8 cellular contexts compared by ENCODE assay signal in the genomic region with DNA sequence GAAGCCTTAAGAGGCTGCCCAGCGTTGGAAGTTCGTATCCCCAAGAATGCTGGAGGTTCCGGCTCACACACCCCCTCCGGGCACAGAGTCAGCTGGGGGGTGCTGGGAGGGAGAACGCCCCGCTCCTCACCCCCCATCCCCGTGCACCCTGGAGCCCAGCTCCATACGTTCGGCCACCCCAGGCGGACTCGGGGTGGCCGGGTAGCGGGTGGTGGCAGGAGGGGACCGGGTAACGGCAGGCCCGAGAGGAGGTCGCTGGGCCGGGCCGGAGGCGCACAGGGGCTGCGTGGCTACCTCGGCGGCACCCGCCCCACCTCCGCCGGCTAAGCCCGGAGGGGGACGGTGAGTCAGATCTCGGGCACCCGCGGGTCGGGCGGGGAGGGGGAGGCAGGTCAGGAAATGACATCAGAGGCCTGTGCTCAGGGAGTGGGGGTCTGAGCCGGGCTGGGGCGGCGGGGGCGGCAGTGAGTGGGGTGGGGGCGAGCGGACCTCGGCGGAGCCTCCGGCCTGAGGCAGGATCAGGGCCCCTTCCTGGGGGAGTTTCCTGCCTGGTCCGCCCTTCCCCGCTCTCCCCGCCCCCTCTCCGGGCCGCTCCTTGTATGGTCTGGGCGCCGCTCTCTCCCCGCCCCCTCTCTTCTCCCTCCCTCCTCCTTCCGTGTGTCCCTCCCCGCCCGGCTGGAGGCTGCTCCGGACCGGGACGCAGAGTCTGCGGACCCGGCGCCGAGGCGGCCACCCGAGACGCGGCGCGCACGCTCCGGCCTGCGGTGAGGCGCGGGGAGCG. TPM values are rescaled to one million over a fixed set of nuclear protein-coding genes. Genes with fewer than 3 reads are reported as not detected.
DNase-seq lines count a peak whose midpoint lies in the region; TF ChIP-seq lines count a peak whose summit lies in the region.

A gene with protein sequence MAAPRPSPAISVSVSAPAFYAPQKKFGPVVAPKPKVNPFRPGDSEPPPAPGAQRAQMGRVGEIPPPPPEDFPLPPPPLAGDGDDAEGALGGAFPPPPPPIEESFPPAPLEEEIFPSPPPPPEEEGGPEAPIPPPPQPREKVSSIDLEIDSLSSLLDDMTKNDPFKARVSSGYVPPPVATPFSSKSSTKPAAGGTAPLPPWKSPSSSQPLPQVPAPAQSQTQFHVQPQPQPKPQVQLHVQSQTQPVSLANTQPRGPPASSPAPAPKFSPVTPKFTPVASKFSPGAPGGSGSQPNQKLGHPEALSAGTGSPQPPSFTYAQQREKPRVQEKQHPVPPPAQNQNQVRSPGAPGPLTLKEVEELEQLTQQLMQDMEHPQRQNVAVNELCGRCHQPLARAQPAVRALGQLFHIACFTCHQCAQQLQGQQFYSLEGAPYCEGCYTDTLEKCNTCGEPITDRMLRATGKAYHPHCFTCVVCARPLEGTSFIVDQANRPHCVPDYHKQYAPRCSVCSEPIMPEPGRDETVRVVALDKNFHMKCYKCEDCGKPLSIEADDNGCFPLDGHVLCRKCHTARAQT (plus strand): TSS at position 700 of the 781 bp plus-strand sequence. CDS start 227 bp downstream, outside the sequence.

- H3K27me3 ChIP-seq in H7 (ENCODE audit: control insufficient read depth, insufficient read depth, low read length) (no peaks in the 10 kb centered on the region), Loucy (ENCODE audit: insufficient read depth, low read length, poor library complexity, severe bottlenecking) (peaks cover 6% of the 10 kb centered on the region), SK-N-SH (ENCODE audit: insufficient read depth) (no peaks in the 10 kb centered on the region)

- peaks cover 29% of the 10 kb centered on the region for H4K20me1 ChIP-seq in Loucy (ENCODE audit: insufficient read depth, low read length, poor library complexity, severe bottlenecking)
- peaks cover 40% of the 10 kb centered on the region for H4K20me1 ChIP-seq in SK-N-SH (ENCODE audit: insufficient read depth)

- DNase-seq in G401 (ENCODE audit: low spot score) (peak; percentile 93), H7 (peak; percentile 99), SK-N-SH (peak; percentile 99), germinal center (ENCODE audit: low spot score) (peak; percentile 91), occipital lobe (lab: John Stamatoyannopoulos, UW) (peak; percentile 82)
- DNase-seq in activated naive CD4-positive, alpha-beta T cell treated with anti-CD3 and anti-CD28 coated beads, Interleukin-2, amount 50 U/mL, for 16 hours: peak; percentile 88

- H3K79me2 ChIP-seq in Loucy (ENCODE audit: insufficient read depth, low read length): peaks cover 89% of the 10 kb centered on the region
- peaks cover 86% of the 10 kb centered on the region for H3K79me2 ChIP-seq in SK-N-SH (ENCODE audit: insufficient read depth)

- peak within 1 kb of the TSS; percentile 97 for H3K4me2 ChIP-seq in Loucy (ENCODE audit: low read depth, low read length, poor library complexity, severe bottlenecking)
- peak within 1 kb of the TSS; percentile 100 for H3K4me2 ChIP-seq in SK-N-SH

- no peaks in the 10 kb centered on the region for H3K9me3 ChIP-seq in Loucy (ENCODE audit: insufficient read depth, low read depth, low read length)
- no peaks in the 10 kb centered on the region for H3K9me3 ChIP-seq in SK-N-SH

- in situ Hi-C loops in G401 (cut with HindIII; ENCODE audit: low sequenced_read_pairs): no loop called here

- H3K4me3 ChIP-seq in H7 (ENCODE audit: insufficient read depth, low read depth, low read length): peak within 1 kb of the TSS; percentile 90
- H3K4me3 ChIP-seq in Loucy (ENCODE audit: low read length, poor library complexity, severe bottlenecking): peak within 1 kb of the TSS; percentile 98
- H3K4me3 ChIP-seq in SK-N-SH (ENCODE audit: low read depth in 2 of 2, low read length in 1 of 2): peak within 1 kb of the TSS; percentile 79 to 99

- H3K9me2 ChIP-seq in Loucy (replicated peaks; ENCODE audit: low read depth, low read length) (no peaks in the 10 kb centered on the region), SK-N-SH (no peaks in the 10 kb centered on the region)

- CTCF ChIA-PET in SK-N-SH (lab: Yijun Ruan, JAX): interaction anchor here (0.6 to 5.8 kb wide), 34 partner anchors 9 to 521 kb away, joined by 3 to 50 read pairs (median 6); a partner anchor contains a TSS

- TF ChIP-seq RAD21 in SK-N-SH (IDR thresholded peaks at IDR 0.05; ENCODE audit: low read length): no peak

- no peak for TF ChIP-seq CTCF in Loucy (conservative IDR thresholded peaks at IDR 0.05; ENCODE audit: low read length)
- TF ChIP-seq CTCF in SK-N-SH (IDR thresholded peaks at IDR 0.05): no peak

- POLR2A ChIA-PET in SK-N-SH (lab: Yijun Ruan, JAX): interaction anchor here (0.6 to 1.4 kb wide), 3 partner anchors 18 to 118 kb away, joined by 3 to 5 read pairs (median 4); a partner anchor contains a TSS

- H3K27ac ChIP-seq in SK-N-SH (ENCODE audit: low read depth in 2 of 2, low read length in 1 of 2): peak within 1 kb of the TSS; percentile 91 to 100
- H3K27ac ChIP-seq in temporal lobe (ENCODE audit: low read depth, low read length): peak within 1 kb of the TSS; percentile 92

- TF ChIP-seq EP300 in SK-N-SH (IDR thresholded peaks at IDR 0.05; ENCODE audit: borderline replicate concordance in 1 of 2, low read depth in 1 of 2, low read length in 1 of 2): peak in 1 of 2 experiments; percentile 61; a peak in 2 of 4 replicates

- H3F3A ChIP-seq in Loucy (ENCODE audit: low read depth): peaks cover 4% of the 10 kb centered on the region; the same call in 1 of the 2 replicates
- H3F3A ChIP-seq in SK-N-SH (replicated peaks; ENCODE audit: insufficient read depth): peaks cover 23% of the 10 kb centered on the region

- peaks cover 80% of the 10 kb centered on the region for H3K4me1 ChIP-seq in Loucy (ENCODE audit: insufficient read depth, low read length, poor library complexity, severe bottlenecking)
- peaks cover 20 to 50% of the 10 kb centered on the region in 2 experiments; a peak in 3 of 4 replicates for H3K4me1 ChIP-seq in SK-N-SH (ENCODE audit: control insufficient read depth in 1 of 2, insufficient read depth in 2 of 2, low read depth in 1 of 2, low read length in 1 of 2)

- WGBS in SK-N-SH (ENCODE audit: low lambda C conversion rate): 0% methylated on average over 19 of the region's 72 CpGs

- H3K36me3 ChIP-seq in H7 (replicated peaks; ENCODE audit: control insufficient read depth, insufficient read depth, low read length) (peaks cover 23% of the 10 kb centered on the region), Loucy (ENCODE audit: insufficient read depth, low read length) (no peaks in the 10 kb centered on the region), SK-N-SH (replicated peaks in 1 of 2; ENCODE audit: control insufficient read depth in 1 of 2, insufficient read depth in 2 of 2, low read length in 1 of 2) (peaks cover 16 to 40% of the 10 kb centered on the region in 2 experiments)

- H2AFZ ChIP-seq in Loucy (ENCODE audit: low read length): peak within 1 kb of the TSS; percentile 69; the same call in 1 of the 2 replicates
- H2AFZ ChIP-seq in SK-N-SH (ENCODE audit: low read depth): peak within 1 kb of the TSS; percentile 58; the same call in 1 of the 2 replicates

- peak within 1 kb of the TSS; percentile 100 for H3K9ac ChIP-seq in Loucy (ENCODE audit: low read depth, low read length, poor library complexity, severe bottlenecking)
- peak within 1 kb of the TSS; percentile 99 for H3K9ac ChIP-seq in SK-N-SH

TF ChIP-seq in SK-N-SH, 30 proteins besides CTCF, POLR2A, EP300 and RAD21 (continues in another document):
- peak; percentile 77; the same call in 1 of the 2 replicates for TF ChIP-seq RXRA (IDR thresholded peaks at IDR 0.05; ENCODE audit: borderline replicate concordance, low read depth)
- TF ChIP-seq NRF1 (IDR thresholded peaks at IDR 0.05; ENCODE audit: low read depth, low read length): no peak
- TF ChIP-seq, protein P1, sequence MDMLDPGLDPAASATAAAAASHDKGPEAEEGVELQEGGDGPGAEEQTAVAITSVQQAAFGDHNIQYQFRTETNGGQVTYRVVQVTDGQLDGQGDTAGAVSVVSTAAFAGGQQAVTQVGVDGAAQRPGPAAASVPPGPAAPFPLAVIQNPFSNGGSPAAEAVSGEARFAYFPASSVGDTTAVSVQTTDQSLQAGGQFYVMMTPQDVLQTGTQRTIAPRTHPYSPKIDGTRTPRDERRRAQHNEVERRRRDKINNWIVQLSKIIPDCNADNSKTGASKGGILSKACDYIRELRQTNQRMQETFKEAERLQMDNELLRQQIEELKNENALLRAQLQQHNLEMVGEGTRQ (IDR thresholded peaks at IDR 0.05; ENCODE audit: borderline replicate concordance, low read depth, low read length): no peak
- TF ChIP-seq FOSL2 (IDR thresholded peaks at IDR 0.05; ENCODE audit: borderline replicate concordance, low read depth): peak; percentile 95; the same call in 1 of the 2 replicates
- TF ChIP-seq TAF1 (IDR thresholded peaks at IDR 0.05; ENCODE audit: borderline replicate concordance, low read depth, low read length): peak; percentile 93
- peak; percentile 49; the same call in 1 of the 2 replicates for TF ChIP-seq TCF12 (IDR thresholded peaks at IDR 0.05)
- TF ChIP-seq, protein P2, sequence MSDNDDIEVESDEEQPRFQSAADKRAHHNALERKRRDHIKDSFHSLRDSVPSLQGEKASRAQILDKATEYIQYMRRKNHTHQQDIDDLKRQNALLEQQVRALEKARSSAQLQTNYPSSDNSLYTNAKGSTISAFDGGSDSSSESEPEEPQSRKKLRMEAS (IDR thresholded peaks at IDR 0.05; ENCODE audit: low read depth): peak; percentile 40; the same call in 1 of the 2 replicates
- TF ChIP-seq EZH2phosphoT487 (IDR thresholded peaks at IDR 0.05; ENCODE audit: borderline replicate concordance, low read depth): no peak
- no peak for TF ChIP-seq FOXJ3 (CRISPR knock-in tag; IDR thresholded peaks at IDR 0.05)
- 0 out of 2 replicates have a peak, but pooled peaks have one; percentile 18 for TF ChIP-seq YY1 (IDR thresholded peaks at IDR 0.05; ENCODE audit: low read depth)

RNA-seq across cellular contexts. Expression of the gene that starts here (rescaled TPM):
- total RNA-seq in G401 (2014; rRNA removed; shearing (Covaris generic)): 25.0 and 33.5 TPM in 2 replicates
- 84.6 and 97.1 TPM in 2 replicates for total RNA-seq in H7 (2014; rRNA removed; shearing (Covaris generic))
- polyA plus RNA-seq in SK-N-SH (2012; rRNA removed): 124 and 271 TPM in 2 replicates
- polyA plus RNA-seq in SK-N-SH (2012; cell fraction: cytosol; rRNA removed): 159 and 266 TPM in 2 replicates
- 593 and 733 TPM in 2 replicates for polyA plus RNA-seq in SK-N-SH (2012; cell fraction: nucleus; rRNA removed)
- 9.4 TPM for total RNA-seq in occipital lobe
- 10.6 TPM for total RNA-seq in temporal lobe

Comparison
In these comparisons a context has a peak if more than half of its experiments do, and no peak if none do; other contexts are left out.
1. Peak in every context shown above with its lines: DNase-seq, H3K4me3 ChIP-seq and H3K27ac ChIP-seq.